In genomic region chr7:142384508-142384922, GRCh38 we compare ENCODE assay signal across 8 cellular contexts.
DNase-seq lines count a peak whose midpoint lies in the region; ATAC-seq and TF ChIP-seq lines count a peak whose summit lies in the region.

No MANE protein-coding gene starts in this region.

- H3K9me3 Mint-ChIP-seq in activated CD4-positive, alpha-beta memory T cell treated with anti-CD3 and anti-CD28 coated beads, Interleukin-2, amount 10 ng/mL, durations not matched to agents 7 days and 5 days = no peaks in the 10 kb centered on the region
- H3K9me3 Mint-ChIP-seq in endodermal cell = no peaks in the 10 kb centered on the region

- peaks cover 28% of the 10 kb centered on the region for H3K4me1 Mint-ChIP-seq in activated CD4-positive, alpha-beta memory T cell treated with anti-CD3 and anti-CD28 coated beads, Interleukin-2, amount 10 ng/mL, durations not matched to agents 7 days and 5 days
- peaks cover 7% of the 10 kb centered on the region for H3K4me1 Mint-ChIP-seq in endodermal cell

- TF ChIP-seq EP300 in tibial nerve (IDR thresholded peaks at IDR 0.05) = no peak

- no peaks in the 10 kb centered on the region for H3K36me3 ChIP-seq in DND-41 (ENCODE audit: insufficient read depth, low read length)
- no peaks in the 10 kb centered on the region for H3K36me3 ChIP-seq in endodermal cell (ENCODE audit: control insufficient read depth, insufficient read depth, low read length)
- no peaks in the 10 kb centered on the region for H3K36me3 ChIP-seq in tibial nerve

- 77 to 96% methylated on average over 5 to 11 of the region's 11 CpGs for WGBS in endodermal cell (ENCODE audit: insufficient coverage in 1 of 2, insufficient read length in 1 of 2), 2 experiments
- 53 to 75% methylated on average over 11 of the region's 11 CpGs for WGBS in tibial nerve, 2 donors

- H3K9ac ChIP-seq in DND-41 (ENCODE audit: low read depth, low read length) = peak overlapping the region; percentile 90
- H3K9ac ChIP-seq in endodermal cell (ENCODE audit: extremely low read depth, low read length, poor library complexity, severe bottlenecking) = no peak overlapping the region

- no peak for TF ChIP-seq POLR2A in tibial nerve (IDR thresholded peaks at IDR 0.05)

- H3K79me2 ChIP-seq in DND-41 (ENCODE audit: insufficient read depth, low read length) = peaks cover 27% of the 10 kb centered on the region

- peaks cover 90% of the 10 kb centered on the region for H3K4me1 ChIP-seq in DND-41 (ENCODE audit: insufficient read depth, low read length)
- H3K4me1 ChIP-seq in endodermal cell (ENCODE audit: control insufficient read depth, insufficient read depth, low read length) = no peaks in the 10 kb centered on the region
- H3K4me1 ChIP-seq in tibial nerve = peaks cover 0 to 12% (median 0%) of the 10 kb centered on the region in 4 donors

- no peaks in the 10 kb centered on the region for H3K27me3 ChIP-seq in DND-41 (ENCODE audit: insufficient read depth, low read length, poor library complexity)
- no peaks in the 10 kb centered on the region for H3K27me3 ChIP-seq in endodermal cell (ENCODE audit: control insufficient read depth, insufficient read depth, low read length, poor library complexity, severe bottlenecking)
- H3K27me3 ChIP-seq in tibial nerve = no peaks in the 10 kb centered on the region

- H3K27ac ChIP-seq in DND-41 (ENCODE audit: low read length) (peak overlapping the region; percentile 97), endodermal cell (ENCODE audit: low read depth, low read length) (no peak overlapping the region), tibial nerve (no peak overlapping the region)

- CTCF ChIA-PET in activated CD4-positive, alpha-beta memory T cell treated with anti-CD3 and anti-CD28 coated beads, Interleukin-2, amount 10 ng/mL, durations not matched to agents 7 days and 5 days (lab: Charles Lee) = interaction anchor here (0.7 to 3.4 kb wide), 15 partner anchors 19 to 824 kb away, joined by 3 to 19 read pairs (median 3); no protein-coding TSS in a partner anchor

- H3K9me3 ChIP-seq in DND-41 (ENCODE audit: insufficient read depth, low read length, severe bottlenecking) (no peaks in the 10 kb centered on the region), endodermal cell (ENCODE audit: control insufficient read depth, low read length) (no peaks in the 10 kb centered on the region), tibial nerve (no peaks in the 10 kb centered on the region)

- peak overlapping the region; percentile 19 for H3K4me3 Mint-ChIP-seq in activated CD4-positive, alpha-beta memory T cell treated with anti-CD3 and anti-CD28 coated beads, Interleukin-2, amount 10 ng/mL, durations not matched to agents 7 days and 5 days
- no peak overlapping the region for H3K4me3 Mint-ChIP-seq in endodermal cell

- H3K27ac Mint-ChIP-seq in activated CD4-positive, alpha-beta memory T cell treated with anti-CD3 and anti-CD28 coated beads, Interleukin-2, amount 10 ng/mL, durations not matched to agents 7 days and 5 days = peak overlapping the region; percentile 81
- no peak overlapping the region for H3K27ac Mint-ChIP-seq in endodermal cell

- H3K4me3 ChIP-seq in DND-41 (ENCODE audit: low read depth in 1 of 2, low read length in 2 of 2) (peak overlapping the region in 1 of 2 experiments; percentile 56; a peak in 3 of 4 replicates), endodermal cell (ENCODE audit: low read length) (no peak overlapping the region), tibial nerve (no peak overlapping the region)

- ATAC-seq in DND-41 (ENCODE audit: insufficient read depth, low read depth) (peak; percentile 70), HG03442 (IDR thresholded peaks at IDR 0.05; ENCODE audit: unreplicated experiment) (peak; percentile 61), omental fat pad (ENCODE audit: low FRiP score) (no peak)

- peak; percentile 78 for DNase-seq in DND-41
- peak; percentile 42 for DNase-seq in activated CD4-positive, alpha-beta memory T cell treated with anti-CD3 and anti-CD28 coated beads, Interleukin-2, amount 10 ng/mL, durations not matched to agents 7 days and 5 days
- peak; percentile 8 for DNase-seq in kidney glomerular epithelial cell (lab: John Stamatoyannopoulos, UW)
- DNase-seq in NK-92 (lab: John Stamatoyannopoulos, UW; ENCODE audit: unreplicated experiment) = no peak
- no peak for DNase-seq in omental fat pad (ENCODE audit: low spot score)
- no peak for DNase-seq in endodermal cell
- no peak for DNase-seq in tibial nerve (ENCODE audit: low spot score in 2 of 2)

- no peaks in the 10 kb centered on the region for H3K36me3 Mint-ChIP-seq in activated CD4-positive, alpha-beta memory T cell treated with anti-CD3 and anti-CD28 coated beads, Interleukin-2, amount 10 ng/mL, durations not matched to agents 7 days and 5 days (ENCODE audit: low read depth)
- H3K36me3 Mint-ChIP-seq in endodermal cell (ENCODE audit: low read depth) = no peaks in the 10 kb centered on the region

- no peak overlapping the region for H2AFZ ChIP-seq in DND-41 (ENCODE audit: low read depth, low read length)

- H4K20me1 ChIP-seq in DND-41 (ENCODE audit: insufficient read depth, low read length) = no peaks in the 10 kb centered on the region

- H3K27me3 Mint-ChIP-seq in activated CD4-positive, alpha-beta memory T cell treated with anti-CD3 and anti-CD28 coated beads, Interleukin-2, amount 10 ng/mL, durations not matched to agents 7 days and 5 days = no peaks in the 10 kb centered on the region
- H3K27me3 Mint-ChIP-seq in endodermal cell (ENCODE audit: insufficient read depth) = peaks cover 14% of the 10 kb centered on the region

- POLR2A ChIA-PET in activated CD4-positive, alpha-beta memory T cell treated with anti-CD3 and anti-CD28 coated beads, Interleukin-2, amount 10 ng/mL, durations not matched to agents 7 days and 5 days (lab: Charles Lee) = interaction anchor here (1.0 to 1.5 kb wide), 2 partner anchors 413 to 426 kb away, joined by 3 read pairs; no protein-coding TSS in a partner anchor

- TF ChIP-seq CTCF in DND-41 (IDR thresholded peaks at IDR 0.05; ENCODE audit: borderline replicate concordance, extremely low read depth, low read length, poor library complexity, severe bottlenecking) (no peak), omental fat pad (IDR thresholded peaks at IDR 0.05) (no peak), endodermal cell (conservative IDR thresholded peaks at IDR 0.05) (no peak), tibial nerve (IDR thresholded peaks at IDR 0.05) (no peak)

- H3K4me2 ChIP-seq in DND-41 (ENCODE audit: insufficient read depth, low read length) = peak overlapping the region; percentile 63

Comparison
In these comparisons a context has a peak if more than half of its experiments do, and no peak if none do; other contexts are left out.
1. DNase-seq: peak in DND-41 (single experiment), activated CD4-positive, alpha-beta memory T cell treated with anti-CD3 and anti-CD28 coated beads, Interleukin-2, amount 10 ng/mL, durations not matched to agents 7 days and 5 days (single experiment) and kidney glomerular epithelial cell (single experiment); none in NK-92 (single experiment), omental fat pad (single experiment), endodermal cell (single experiment) and tibial nerve (0 of 2).